37 cellular contexts compared by ENCODE assay signal in the genomic region with DNA sequence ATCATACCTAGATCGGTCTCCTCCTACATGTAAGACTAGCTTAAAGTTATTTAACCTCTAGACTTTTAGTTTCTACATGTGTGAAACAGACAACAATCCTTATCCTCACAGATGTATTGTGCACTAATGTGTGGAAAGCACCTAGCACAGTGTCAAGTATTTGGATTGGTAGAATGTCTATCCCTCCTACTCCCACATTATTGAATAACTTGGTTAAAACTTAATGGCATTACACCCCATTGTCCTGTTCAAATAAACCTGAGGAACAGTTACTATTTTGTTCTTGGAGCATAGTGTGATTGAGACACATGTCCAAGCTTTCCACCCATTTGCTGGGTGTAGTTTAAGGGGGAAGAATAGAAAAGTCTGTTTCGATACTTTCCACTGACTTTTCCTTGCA.
"Had no signal": no experiment of that assay in that cellular context is flagged by ENCODE, and none has a peak within 500 bp of the region (broad histone marks: within the 10 kb centered on the region; RNA-seq: fewer than 3 reads in every experiment).

No MANE protein-coding gene starts in this region.

- ATAC-seq: activated naive CD4-positive, alpha-beta T cell treated with anti-CD3 and anti-CD28 coated beads, Interleukin-2, amount 50 U/mL, for 72 hours; activated naive CD8-positive, alpha-beta T cell treated with anti-CD3 and anti-CD28 coated beads, Interleukin-2, amount 50 U/mL, for 24 hours; activated T-cell treated with anti-CD3 and anti-CD28 coated beads, Interleukin-2, amount 50 U/mL, for 4 hours; activated T-cell treated with anti-CD3 and anti-CD28 coated beads, Interleukin-2, amount 50 U/mL, for 72 hours; activated T-helper 17 cell treated with anti-CD3 and anti-CD28 coated beads, Interleukin-2, amount 50 U/mL, for 72 hours had no signal

- DNase-seq: activated effector memory CD4-positive, alpha-beta T cell treated with anti-CD3 and anti-CD28 coated beads, Interleukin-2, amount 50 U/mL, for 16 hours; activated effector memory CD4-positive, alpha-beta T cell treated with Interleukin-2 at 50 U/mL for 16 hours; activated gamma-delta T cell; activated gamma-delta T cell treated with Interleukin-2 at 50 U/mL for 16 hours; activated naive CD4-positive, alpha-beta T cell; activated naive CD4-positive, alpha-beta T cell treated with anti-CD3 and anti-CD28 coated beads for 36 hours; activated naive CD4-positive, alpha-beta T cell treated with anti-CD3 and anti-CD28 coated beads, Interleukin-2, amount 10 ng/mL, durations not matched to agents 7 days and 5 days; activated naive CD4-positive, alpha-beta T cell treated with anti-CD3 and anti-CD28 coated beads, Interleukin-2, amount 50 U/mL, for 16 hours; activated naive CD4-positive, alpha-beta T cell treated with Interleukin-2 at 50 U/mL for 16 hours; activated naive CD8-positive, alpha-beta T cell treated with anti-CD3 and anti-CD28 coated beads for 36 hours; activated naive CD8-positive, alpha-beta T cell treated with anti-CD3 and anti-CD28 coated beads, Interleukin-2, amount 10 ng/mL, durations not matched to agents 7 days and 5 days; activated naive CD8-positive, alpha-beta T cell treated with anti-CD3 and anti-CD28 coated beads, Interleukin-2, amount 50 U/mL, for 24 hours; activated T-cell treated with anti-CD3 and anti-CD28 coated beads, Interleukin-2, amount 50 U/mL, for 1 hour; activated T-cell treated with anti-CD3 and anti-CD28 coated beads, Interleukin-2, amount 50 U/mL, for 24 hours; activated T-cell treated with anti-CD3 and anti-CD28 coated beads, Interleukin-2, amount 50 U/mL, for 4 hours; activated T-cell treated with anti-CD3 and anti-CD28 coated beads, Interleukin-2, amount 50 U/mL, for 48 hours; activated T-cell treated with anti-CD3 and anti-CD28 coated beads, Interleukin-2, amount 50 U/mL, for 72 hours; amniotic stem cell; amygdala; anterior cingulate cortex; aorta; brain microvascular endothelial cell; caudate nucleus; central memory CD4-positive, alpha-beta T cell; cerebellar nuclear complex had no signal

- H3K9me3 ChIP-seq: adrenal gland, ascending aorta, breast epithelium had no signal

- H3K4me3 Mint-ChIP-seq: activated naive CD4-positive, alpha-beta T cell treated with anti-CD3 and anti-CD28 coated beads for 36 hours; activated naive CD4-positive, alpha-beta T cell treated with anti-CD3 and anti-CD28 coated beads, Interleukin-2, amount 10 ng/mL, durations not matched to agents 7 days and 5 days; activated naive CD4-positive, alpha-beta T cell treated with anti-CD3 and anti-CD28 coated beads, Interleukin-2, amount 50 U/mL, for 24 hours; activated naive CD8-positive, alpha-beta T cell; activated naive CD8-positive, alpha-beta T cell treated with anti-CD3 and anti-CD28 coated beads for 36 hours; activated naive CD8-positive, alpha-beta T cell treated with anti-CD3 and anti-CD28 coated beads, Interleukin-2, amount 10 ng/mL, durations not matched to agents 7 days and 5 days; activated naive CD8-positive, alpha-beta T cell treated with anti-CD3 and anti-CD28 coated beads, Interleukin-2, amount 50 U/mL, for 24 hours; activated T-cell treated with anti-CD3 and anti-CD28 coated beads, Interleukin-2, amount 50 U/mL, for 24 hours; activated T-cell treated with anti-CD3 and anti-CD28 coated beads, Interleukin-2, amount 50 U/mL, for 4 hours; activated T-cell treated with anti-CD3 and anti-CD28 coated beads, Interleukin-2, amount 50 U/mL, for 72 hours; activated T-helper 1 cell treated with anti-CD3 and anti-CD28 coated beads, Interleukin-12 subunit alpha, Interleukin-12 subunit beta, Interleukin-2, Interleukin-4 antibody, amounts not matched to agents 30 ng/mL and 10 ng/mL and 1 ng/mL, durations not matched to agents 14 hours and 24 hours and 36 hours; activated T-helper 17 cell treated with anti-CD3 and anti-CD28 coated beads, Interleukin-2, amount 50 U/mL, for 72 hours; brain; central memory CD8-positive, alpha-beta T cell had no signal

- H3K27me3 ChIP-seq: adrenal gland, ascending aorta, brain microvascular endothelial cell, breast epithelium had no signal

- H3K27me3 Mint-ChIP-seq: activated naive CD4-positive, alpha-beta T cell treated with anti-CD3 and anti-CD28 coated beads, Interleukin-2, amount 50 U/mL, for 24 hours; activated naive CD8-positive, alpha-beta T cell treated with anti-CD3 and anti-CD28 coated beads for 36 hours; activated naive CD8-positive, alpha-beta T cell treated with anti-CD3 and anti-CD28 coated beads, Interleukin-2, amount 50 U/mL, for 24 hours; activated T-cell treated with anti-CD3 and anti-CD28 coated beads, Interleukin-2, amount 50 U/mL, for 24 hours; brain; central memory CD8-positive, alpha-beta T cell had no signal

- H3K4me3 ChIP-seq: adrenal gland, ascending aorta, breast epithelium, cardiac muscle cell had no signal

- H3K36me3 Mint-ChIP-seq: activated naive CD4-positive, alpha-beta T cell treated with anti-CD3 and anti-CD28 coated beads, Interleukin-2, amount 10 ng/mL, durations not matched to agents 7 days and 5 days; activated naive CD4-positive, alpha-beta T cell treated with anti-CD3 and anti-CD28 coated beads, Interleukin-2, amount 50 U/mL, for 24 hours; activated naive CD4-positive, alpha-beta T cell treated with anti-CD3 and anti-CD28 coated beads, Interleukin-2, amount 50 U/mL, for 72 hours; activated naive CD8-positive, alpha-beta T cell treated with anti-CD3 and anti-CD28 coated beads for 36 hours; brain had no signal

- H3K27ac Mint-ChIP-seq: activated naive CD4-positive, alpha-beta T cell treated with anti-CD3 and anti-CD28 coated beads for 36 hours; activated naive CD4-positive, alpha-beta T cell treated with anti-CD3 and anti-CD28 coated beads, Interleukin-2, amount 10 ng/mL, durations not matched to agents 7 days and 5 days; activated naive CD4-positive, alpha-beta T cell treated with anti-CD3 and anti-CD28 coated beads, Interleukin-2, amount 50 U/mL, for 24 hours; activated naive CD4-positive, alpha-beta T cell treated with anti-CD3 and anti-CD28 coated beads, Interleukin-2, amount 50 U/mL, for 72 hours; activated naive CD8-positive, alpha-beta T cell; activated naive CD8-positive, alpha-beta T cell treated with anti-CD3 and anti-CD28 coated beads for 36 hours; activated naive CD8-positive, alpha-beta T cell treated with anti-CD3 and anti-CD28 coated beads, Interleukin-2, amount 10 ng/mL, durations not matched to agents 7 days and 5 days; activated naive CD8-positive, alpha-beta T cell treated with anti-CD3 and anti-CD28 coated beads, Interleukin-2, amount 50 U/mL, for 24 hours; activated T-cell treated with anti-CD3 and anti-CD28 coated beads, Interleukin-2, amount 50 U/mL, for 24 hours; activated T-cell treated with anti-CD3 and anti-CD28 coated beads, Interleukin-2, amount 50 U/mL, for 72 hours; activated T-helper 1 cell treated with anti-CD3 and anti-CD28 coated beads, Interleukin-12 subunit alpha, Interleukin-12 subunit beta, Interleukin-2, Interleukin-4 antibody, amounts not matched to agents 30 ng/mL and 10 ng/mL and 1 ng/mL, durations not matched to agents 14 hours and 24 hours and 36 hours; activated T-helper 17 cell treated with anti-CD3 and anti-CD28 coated beads, Interleukin-2, amount 50 U/mL, for 72 hours; activated T-helper 2 cell treated with anti-CD3 and anti-CD28 coated beads, Interferon-gamma antibody, Interleukin-2, Interleukin-4, amounts not matched to agents 10 μg/mL and 5 μg/mL and 100 μg/mL, durations not matched to agents 14 hours and 24 hours and 36 hours; brain had no signal

- H3K27ac ChIP-seq: adrenal gland, ascending aorta, brain microvascular endothelial cell, breast epithelium, cardiac muscle cell had no signal

- H3K9me3 Mint-ChIP-seq: activated naive CD4-positive, alpha-beta T cell treated with anti-CD3 and anti-CD28 coated beads for 36 hours; activated naive CD4-positive, alpha-beta T cell treated with anti-CD3 and anti-CD28 coated beads, Interleukin-2, amount 10 ng/mL, durations not matched to agents 7 days and 5 days; activated naive CD4-positive, alpha-beta T cell treated with anti-CD3 and anti-CD28 coated beads, Interleukin-2, amount 50 U/mL, for 24 hours; activated naive CD8-positive, alpha-beta T cell treated with anti-CD3 and anti-CD28 coated beads for 36 hours; activated naive CD8-positive, alpha-beta T cell treated with anti-CD3 and anti-CD28 coated beads, Interleukin-2, amount 50 U/mL, for 24 hours; activated T-cell treated with anti-CD3 and anti-CD28 coated beads, Interleukin-2, amount 50 U/mL, for 24 hours; activated T-cell treated with anti-CD3 and anti-CD28 coated beads, Interleukin-2, amount 50 U/mL, for 4 hours; activated T-cell treated with anti-CD3 and anti-CD28 coated beads, Interleukin-2, amount 50 U/mL, for 72 hours; activated T-helper 1 cell treated with anti-CD3 and anti-CD28 coated beads, Interleukin-12 subunit alpha, Interleukin-12 subunit beta, Interleukin-2, Interleukin-4 antibody, amounts not matched to agents 30 ng/mL and 10 ng/mL and 1 ng/mL, durations not matched to agents 14 hours and 24 hours and 36 hours; activated T-helper 17 cell treated with anti-CD3 and anti-CD28 coated beads, Interleukin-2, amount 50 U/mL, for 72 hours; activated T-helper 2 cell treated with anti-CD3 and anti-CD28 coated beads, Interferon-gamma antibody, Interleukin-2, Interleukin-4, amounts not matched to agents 10 μg/mL and 5 μg/mL and 100 μg/mL, durations not matched to agents 14 hours and 24 hours and 36 hours; brain; central memory CD8-positive, alpha-beta T cell had no signal

- H3K36me3 ChIP-seq: adrenal gland, ascending aorta, brain microvascular endothelial cell, breast epithelium, cardiac muscle cell had no signal

- H3K4me1 ChIP-seq: adrenal gland, ascending aorta, breast epithelium had no signal
